ENCODE assay signal across 1 cellular context in the genomic region with DNA sequence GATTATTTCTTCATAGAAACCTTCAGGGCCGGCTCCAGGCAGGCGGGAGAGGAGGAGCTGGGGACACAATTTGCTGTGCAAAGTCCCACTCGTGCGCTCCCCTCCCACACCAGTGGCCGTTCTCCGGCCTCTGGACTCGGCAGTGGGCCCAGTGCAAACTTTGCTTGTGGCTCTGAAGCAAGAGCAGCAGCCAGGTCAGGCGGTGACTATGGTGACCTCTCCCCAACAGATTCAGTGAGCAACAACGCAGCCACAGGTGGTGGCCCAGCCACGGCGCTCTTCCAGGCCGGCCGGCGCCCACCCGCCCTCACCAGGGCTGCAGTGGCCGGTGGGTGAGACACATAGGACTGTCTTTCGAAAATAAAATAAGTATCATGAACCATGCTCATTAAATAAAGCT.
TF ChIP-seq lines count a peak whose summit lies in the region.

No MANE protein-coding gene starts in this region.

TF ChIP-seq in HepG2, 621 proteins besides CTCF, POLR2A, EP300 and RAD21 (continued from another document and continues in another):
- TF ChIP-seq ZFP37 (CRISPR knock-in tag; IDR thresholded peaks at IDR 0.05; ENCODE audit: borderline replicate concordance) (no peak), ZNF614 (CRISPR knock-in tag; IDR thresholded peaks at IDR 0.05; ENCODE audit: borderline replicate concordance) (no peak), SYNCRIP (IDR thresholded peaks at IDR 0.05; ENCODE audit: insufficient read depth, low read depth, low read length) (no peak), TGIF2 (CRISPR knock-in tag; IDR thresholded peaks at IDR 0.05) (no peak), ZNF20 (CRISPR knock-in tag; IDR thresholded peaks at IDR 0.05) (no peak), KAT8 (CRISPR knock-in tag; IDR thresholded peaks at IDR 0.05) (no peak), YEATS2 (CRISPR knock-in tag; IDR thresholded peaks at IDR 0.05; ENCODE audit: borderline replicate concordance) (no peak), ZSCAN29 (CRISPR knock-in tag; conservative IDR thresholded peaks at IDR 0.05) (no peak), ISL2 (CRISPR knock-in tag; IDR thresholded peaks at IDR 0.05) (no peak), NR2C2 (CRISPR knock-in tag; IDR thresholded peaks at IDR 0.05; ENCODE audit: borderline replicate concordance) (peak; percentile 22; the same call in 1 of the 2 replicates), ZBTB1 (CRISPR knock-in tag; IDR thresholded peaks at IDR 0.05; ENCODE audit: borderline replicate concordance) (no peak), ZBTB7B (CRISPR knock-in tag; IDR thresholded peaks at IDR 0.05) (0 out of 2 replicates have a peak, but pooled peaks have one; percentile 40), NONO (IDR thresholded peaks at IDR 0.05) (no peak), NONO (CRISPR knock-in tag; conservative IDR thresholded peaks at IDR 0.05) (0 out of 2 replicates have a peak, but pooled peaks have one; percentile 10), ZNF546 (CRISPR knock-in tag; conservative IDR thresholded peaks at IDR 0.05) (no peak), ZNF331 (CRISPR knock-in tag; IDR thresholded peaks at IDR 0.05) (peak; percentile 14; the same call in 1 of the 2 replicates), ZC3H13 (CRISPR knock-in tag; IDR thresholded peaks at IDR 0.05) (no peak), REL (CRISPR knock-in tag; conservative IDR thresholded peaks at IDR 0.05) (no peak), DMAP1 (CRISPR knock-in tag; IDR thresholded peaks at IDR 0.05) (no peak), MTA3 (CRISPR knock-in tag; IDR thresholded peaks at IDR 0.05) (no peak), AHR (CRISPR knock-in tag; IDR thresholded peaks at IDR 0.05) (no peak), KDM1A (CRISPR knock-in tag; IDR thresholded peaks at IDR 0.05) (no peak), ZNF256 (CRISPR knock-in tag; conservative IDR thresholded peaks at IDR 0.05) (no peak), HNF4G (IDR thresholded peaks at IDR 0.05; ENCODE audit: borderline replicate concordance, low read depth, low read length) (peak; percentile 85), HNF4G (CRISPR knock-in tag; IDR thresholded peaks at IDR 0.05; ENCODE audit: borderline replicate concordance, low read depth) (no peak), HDAC2 (CRISPR knock-in tag; IDR thresholded peaks at IDR 0.05) (peak; percentile 75), HHEX (CRISPR knock-in tag; IDR thresholded peaks at IDR 0.05) (no peak), MYC (CRISPR knock-in tag; IDR thresholded peaks at IDR 0.05; ENCODE audit: borderline replicate concordance) (no peak), NCOR1 (IDR thresholded peaks at IDR 0.05; ENCODE audit: borderline replicate concordance, low read length) (peak; percentile 80), GATAD2A (CRISPR knock-in tag; IDR thresholded peaks at IDR 0.05) (peak; percentile 91), ZBTB7A (CRISPR knock-in tag; IDR thresholded peaks at IDR 0.05) (0 out of 2 replicates have a peak, but pooled peaks have one; percentile 24), GABPB1 (CRISPR knock-in tag; IDR thresholded peaks at IDR 0.05) (0 out of 2 replicates have a peak, but pooled peaks have one; percentile 23), CEBPG (CRISPR knock-in tag; IDR thresholded peaks at IDR 0.05) (0 out of 2 replicates have a peak, but pooled peaks have one; percentile 35), ZNF841 (CRISPR knock-in tag; IDR thresholded peaks at IDR 0.05; ENCODE audit: borderline replicate concordance) (0 out of 2 replicates have a peak, but pooled peaks have one; percentile 37), RNF2 (conservative IDR thresholded peaks at IDR 0.05; ENCODE audit: low read depth) (no peak), STAG1 (CRISPR knock-in tag; IDR thresholded peaks at IDR 0.05) (no peak), BHLHE40 (IDR thresholded peaks at IDR 0.05; ENCODE audit: low read length) (peak; percentile 72), MIER3 (CRISPR knock-in tag; IDR thresholded peaks at IDR 0.05; ENCODE audit: borderline replicate concordance) (0 out of 2 replicates have a peak, but pooled peaks have one; percentile 27), ZNF335 (CRISPR knock-in tag; IDR thresholded peaks at IDR 0.05) (no peak), ZBTB21 (CRISPR knock-in tag; IDR thresholded peaks at IDR 0.05) (no peak), TOPORS (CRISPR knock-in tag; IDR thresholded peaks at IDR 0.05) (0 out of 2 replicates have a peak, but pooled peaks have one; percentile 70), RBFOX2 (IDR thresholded peaks at IDR 0.05; ENCODE audit: low read depth, low read length) (no peak), HOXA5 (CRISPR knock-in tag; IDR thresholded peaks at IDR 0.05) (no peak), ZNF562 (CRISPR knock-in tag; IDR thresholded peaks at IDR 0.05; ENCODE audit: borderline replicate concordance) (no peak), ZNF124 (CRISPR knock-in tag; IDR thresholded peaks at IDR 0.05) (0 out of 2 replicates have a peak, but pooled peaks have one; percentile 26), SIX1 (CRISPR knock-in tag; IDR thresholded peaks at IDR 0.05; ENCODE audit: borderline replicate concordance) (no peak), FOXP1 (IDR thresholded peaks at IDR 0.05) (no peak), FOXP1 (CRISPR knock-in tag; IDR thresholded peaks at IDR 0.05) (peak; percentile 8; the same call in 1 of the 2 replicates), ZC3H4 (CRISPR knock-in tag; IDR thresholded peaks at IDR 0.05; ENCODE audit: borderline replicate concordance) (no peak), GPN1 (CRISPR knock-in tag; IDR thresholded peaks at IDR 0.05; ENCODE audit: borderline replicate concordance) (no peak), KAT7 (CRISPR knock-in tag; IDR thresholded peaks at IDR 0.05; ENCODE audit: borderline replicate concordance) (no peak), NCOA2 (CRISPR knock-in tag; IDR thresholded peaks at IDR 0.05) (no peak)
- TF ChIP-seq, protein P1, sequence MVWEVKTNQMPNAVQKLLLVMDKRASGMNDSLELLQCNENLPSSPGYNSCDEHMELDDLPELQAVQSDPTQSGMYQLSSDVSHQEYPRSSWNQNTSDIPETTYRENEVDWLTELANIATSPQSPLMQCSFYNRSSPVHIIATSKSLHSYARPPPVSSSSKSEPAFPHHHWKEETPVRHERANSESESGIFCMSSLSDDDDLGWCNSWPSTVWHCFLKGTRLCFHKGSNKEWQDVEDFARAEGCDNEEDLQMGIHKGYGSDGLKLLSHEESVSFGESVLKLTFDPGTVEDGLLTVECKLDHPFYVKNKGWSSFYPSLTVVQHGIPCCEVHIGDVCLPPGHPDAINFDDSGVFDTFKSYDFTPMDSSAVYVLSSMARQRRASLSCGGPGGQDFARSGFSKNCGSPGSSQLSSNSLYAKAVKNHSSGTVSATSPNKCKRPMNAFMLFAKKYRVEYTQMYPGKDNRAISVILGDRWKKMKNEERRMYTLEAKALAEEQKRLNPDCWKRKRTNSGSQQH (CRISPR knock-in tag; IDR thresholded peaks at IDR 0.05; ENCODE audit: low read depth), result no peak
- TF ChIP-seq, protein P2, sequence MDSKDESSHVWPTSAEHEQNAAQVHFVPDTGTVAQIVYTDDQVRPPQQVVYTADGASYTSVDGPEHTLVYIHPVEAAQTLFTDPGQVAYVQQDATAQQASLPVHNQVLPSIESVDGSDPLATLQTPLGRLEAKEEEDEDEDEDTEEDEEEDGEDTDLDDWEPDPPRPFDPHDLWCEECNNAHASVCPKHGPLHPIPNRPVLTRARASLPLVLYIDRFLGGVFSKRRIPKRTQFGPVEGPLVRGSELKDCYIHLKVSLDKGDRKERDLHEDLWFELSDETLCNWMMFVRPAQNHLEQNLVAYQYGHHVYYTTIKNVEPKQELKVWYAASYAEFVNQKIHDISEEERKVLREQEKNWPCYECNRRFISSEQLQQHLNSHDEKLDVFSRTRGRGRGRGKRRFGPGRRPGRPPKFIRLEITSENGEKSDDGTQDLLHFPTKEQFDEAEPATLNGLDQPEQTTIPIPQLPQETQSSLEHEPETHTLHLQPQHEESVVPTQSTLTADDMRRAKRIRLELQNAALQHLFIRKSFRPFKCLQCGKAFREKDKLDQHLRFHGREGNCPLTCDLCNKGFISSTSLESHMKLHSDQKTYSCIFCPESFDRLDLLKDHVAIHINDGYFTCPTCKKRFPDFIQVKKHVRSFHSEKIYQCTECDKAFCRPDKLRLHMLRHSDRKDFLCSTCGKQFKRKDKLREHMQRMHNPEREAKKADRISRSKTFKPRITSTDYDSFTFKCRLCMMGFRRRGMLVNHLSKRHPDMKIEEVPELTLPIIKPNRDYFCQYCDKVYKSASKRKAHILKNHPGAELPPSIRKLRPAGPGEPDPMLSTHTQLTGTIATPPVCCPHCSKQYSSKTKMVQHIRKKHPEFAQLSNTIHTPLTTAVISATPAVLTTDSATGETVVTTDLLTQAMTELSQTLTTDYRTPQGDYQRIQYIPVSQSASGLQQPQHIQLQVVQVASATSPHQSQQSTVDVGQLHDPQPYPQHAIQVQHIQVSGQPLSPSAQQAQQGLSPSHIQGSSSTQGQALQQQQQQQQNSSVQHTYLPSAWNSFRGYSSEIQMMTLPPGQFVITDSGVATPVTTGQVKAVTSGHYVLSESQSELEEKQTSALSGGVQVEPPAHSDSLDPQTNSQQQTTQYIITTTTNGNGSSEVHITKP (CRISPR knock-in tag; IDR thresholded peaks at IDR 0.05; ENCODE audit: low read depth), result no peak
- TF ChIP-seq, protein P3, sequence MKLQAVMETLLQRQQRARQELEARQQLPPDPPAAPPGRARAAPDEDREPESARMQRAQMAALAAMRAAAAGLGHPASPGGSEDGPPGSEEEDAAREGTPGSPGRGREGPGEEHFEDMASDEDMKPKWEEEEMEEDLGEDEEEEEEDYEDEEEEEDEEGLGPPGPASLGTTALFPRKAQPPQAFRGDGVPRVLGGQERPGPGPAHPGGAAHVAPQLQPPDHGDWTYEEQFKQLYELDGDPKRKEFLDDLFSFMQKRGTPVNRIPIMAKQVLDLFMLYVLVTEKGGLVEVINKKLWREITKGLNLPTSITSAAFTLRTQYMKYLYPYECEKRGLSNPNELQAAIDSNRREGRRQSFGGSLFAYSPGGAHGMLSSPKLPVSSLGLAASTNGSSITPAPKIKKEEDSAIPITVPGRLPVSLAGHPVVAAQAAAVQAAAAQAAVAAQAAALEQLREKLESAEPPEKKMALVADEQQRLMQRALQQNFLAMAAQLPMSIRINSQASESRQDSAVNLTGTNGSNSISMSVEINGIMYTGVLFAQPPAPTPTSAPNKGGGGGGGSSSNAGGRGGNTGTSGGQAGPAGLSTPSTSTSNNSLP (IDR thresholded peaks at IDR 0.05; ENCODE audit: low read depth, low read length), result no peak
- TF ChIP-seq, protein P4, sequence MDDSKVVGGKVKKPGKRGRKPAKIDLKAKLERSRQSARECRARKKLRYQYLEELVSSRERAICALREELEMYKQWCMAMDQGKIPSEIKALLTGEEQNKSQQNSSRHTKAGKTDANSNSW (CRISPR knock-in tag; IDR thresholded peaks at IDR 0.05; ENCODE audit: borderline replicate concordance), result no peak
- TF ChIP-seq, protein P5, sequence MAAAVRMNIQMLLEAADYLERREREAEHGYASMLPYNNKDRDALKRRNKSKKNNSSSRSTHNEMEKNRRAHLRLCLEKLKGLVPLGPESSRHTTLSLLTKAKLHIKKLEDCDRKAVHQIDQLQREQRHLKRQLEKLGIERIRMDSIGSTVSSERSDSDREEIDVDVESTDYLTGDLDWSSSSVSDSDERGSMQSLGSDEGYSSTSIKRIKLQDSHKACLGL (CRISPR knock-in tag; IDR thresholded peaks at IDR 0.05), result no peak
- TF ChIP-seq, protein P6, sequence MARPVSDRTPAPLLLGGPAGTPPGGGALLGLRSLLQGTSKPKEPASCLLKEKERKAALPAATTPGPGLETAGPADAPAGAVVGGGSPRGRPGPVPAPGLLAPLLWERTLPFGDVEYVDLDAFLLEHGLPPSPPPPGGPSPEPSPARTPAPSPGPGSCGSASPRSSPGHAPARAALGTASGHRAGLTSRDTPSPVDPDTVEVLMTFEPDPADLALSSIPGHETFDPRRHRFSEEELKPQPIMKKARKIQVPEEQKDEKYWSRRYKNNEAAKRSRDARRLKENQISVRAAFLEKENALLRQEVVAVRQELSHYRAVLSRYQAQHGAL (CRISPR knock-in tag; IDR thresholded peaks at IDR 0.05; ENCODE audit: not compliant biosample characterization), result no peak
- TF ChIP-seq, protein P7, sequence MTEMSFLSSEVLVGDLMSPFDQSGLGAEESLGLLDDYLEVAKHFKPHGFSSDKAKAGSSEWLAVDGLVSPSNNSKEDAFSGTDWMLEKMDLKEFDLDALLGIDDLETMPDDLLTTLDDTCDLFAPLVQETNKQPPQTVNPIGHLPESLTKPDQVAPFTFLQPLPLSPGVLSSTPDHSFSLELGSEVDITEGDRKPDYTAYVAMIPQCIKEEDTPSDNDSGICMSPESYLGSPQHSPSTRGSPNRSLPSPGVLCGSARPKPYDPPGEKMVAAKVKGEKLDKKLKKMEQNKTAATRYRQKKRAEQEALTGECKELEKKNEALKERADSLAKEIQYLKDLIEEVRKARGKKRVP (CRISPR knock-in tag; IDR thresholded peaks at IDR 0.05), result no peak
- TF ChIP-seq, protein P8, sequence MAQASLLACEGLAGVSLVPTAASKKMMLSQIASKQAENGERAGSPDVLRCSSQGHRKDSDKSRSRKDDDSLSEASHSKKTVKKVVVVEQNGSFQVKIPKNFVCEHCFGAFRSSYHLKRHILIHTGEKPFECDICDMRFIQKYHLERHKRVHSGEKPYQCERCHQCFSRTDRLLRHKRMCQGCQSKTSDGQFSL (CRISPR knock-in tag; IDR thresholded peaks at IDR 0.05), result no peak
- TF ChIP-seq, protein P9, sequence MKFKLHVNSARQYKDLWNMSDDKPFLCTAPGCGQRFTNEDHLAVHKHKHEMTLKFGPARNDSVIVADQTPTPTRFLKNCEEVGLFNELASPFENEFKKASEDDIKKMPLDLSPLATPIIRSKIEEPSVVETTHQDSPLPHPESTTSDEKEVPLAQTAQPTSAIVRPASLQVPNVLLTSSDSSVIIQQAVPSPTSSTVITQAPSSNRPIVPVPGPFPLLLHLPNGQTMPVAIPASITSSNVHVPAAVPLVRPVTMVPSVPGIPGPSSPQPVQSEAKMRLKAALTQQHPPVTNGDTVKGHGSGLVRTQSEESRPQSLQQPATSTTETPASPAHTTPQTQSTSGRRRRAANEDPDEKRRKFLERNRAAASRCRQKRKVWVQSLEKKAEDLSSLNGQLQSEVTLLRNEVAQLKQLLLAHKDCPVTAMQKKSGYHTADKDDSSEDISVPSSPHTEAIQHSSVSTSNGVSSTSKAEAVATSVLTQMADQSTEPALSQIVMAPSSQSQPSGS (CRISPR knock-in tag; IDR thresholded peaks at IDR 0.05), result no peak
- TF ChIP-seq, protein P10, sequence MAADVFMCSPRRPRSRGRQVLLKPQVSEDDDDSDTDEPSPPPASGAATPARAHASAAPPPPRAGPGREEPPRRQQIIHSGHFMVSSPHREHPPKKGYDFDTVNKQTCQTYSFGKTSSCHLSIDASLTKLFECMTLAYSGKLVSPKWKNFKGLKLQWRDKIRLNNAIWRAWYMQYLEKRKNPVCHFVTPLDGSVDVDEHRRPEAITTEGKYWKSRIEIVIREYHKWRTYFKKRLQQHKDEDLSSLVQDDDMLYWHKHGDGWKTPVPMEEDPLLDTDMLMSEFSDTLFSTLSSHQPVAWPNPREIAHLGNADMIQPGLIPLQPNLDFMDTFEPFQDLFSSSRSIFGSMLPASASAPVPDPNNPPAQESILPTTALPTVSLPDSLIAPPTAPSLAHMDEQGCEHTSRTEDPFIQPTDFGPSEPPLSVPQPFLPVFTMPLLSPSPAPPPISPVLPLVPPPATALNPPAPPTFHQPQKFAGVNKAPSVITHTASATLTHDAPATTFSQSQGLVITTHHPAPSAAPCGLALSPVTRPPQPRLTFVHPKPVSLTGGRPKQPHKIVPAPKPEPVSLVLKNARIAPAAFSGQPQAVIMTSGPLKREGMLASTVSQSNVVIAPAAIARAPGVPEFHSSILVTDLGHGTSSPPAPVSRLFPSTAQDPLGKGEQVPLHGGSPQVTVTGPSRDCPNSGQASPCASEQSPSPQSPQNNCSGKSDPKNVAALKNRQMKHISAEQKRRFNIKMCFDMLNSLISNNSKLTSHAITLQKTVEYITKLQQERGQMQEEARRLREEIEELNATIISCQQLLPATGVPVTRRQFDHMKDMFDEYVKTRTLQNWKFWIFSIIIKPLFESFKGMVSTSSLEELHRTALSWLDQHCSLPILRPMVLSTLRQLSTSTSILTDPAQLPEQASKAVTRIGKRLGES (CRISPR knock-in tag; IDR thresholded peaks at IDR 0.05; ENCODE audit: borderline replicate concordance), result no peak
